Comparison of ENCODE assay signal across 16 cellular contexts in genomic region chr1:218718977-218719376, GRCh38.
"Had no signal": no experiment of that assay in that cellular context is flagged by ENCODE, and none has a peak within 500 bp of the region (broad histone marks: within the 10 kb centered on the region; RNA-seq: fewer than 3 reads in every experiment).

No MANE protein-coding gene starts in this region.

- H3K36me3 ChIP-seq: left lung, prostate gland, sigmoid colon, upper lobe of right lung had no signal

- H3K9me3 ChIP-seq: left lung, prostate gland, sigmoid colon, upper lobe of right lung had no signal

- H3K4me3 ChIP-seq: left lung, prostate gland, sigmoid colon, upper lobe of right lung had no signal

- H3K27me3 ChIP-seq: left lung, sigmoid colon, upper lobe of right lung had no signal

- DNase-seq: activated B cell treated with CpG ODN at 0.5 μM for 24 hours; activated CD4-positive, alpha-beta T cell treated with anti-CD3 and anti-CD28 coated beads, Interleukin-2, amount 10 ng/mL, durations not matched to agents 7 days and 5 days; activated CD8-positive, alpha-beta memory T cell treated with anti-CD3 and anti-CD28 coated beads for 24 hours; activated naive CD4-positive, alpha-beta T cell treated with anti-CD3 and anti-CD28 coated beads for 36 hours; activated T-cell treated with anti-CD3 and anti-CD28 coated beads for 4 hours; head of caudate nucleus; left lung; natural killer cell; occipital lobe; sigmoid colon; stimulated activated CD4-positive, alpha-beta T cell treated with anti-CD3 and anti-CD28 coated beads, Interleukin-2, amount 100 ng/mL, for 48 hours; stimulated activated naive CD8-positive, alpha-beta T cell treated with anti-CD3 and anti-CD28 coated beads, Interleukin-15, Interleukin-2, amounts not matched to agents 100 U/mL and 50 U/mL, for 24 hours; upper lobe of right lung had no signal

- H3K4me1 ChIP-seq: prostate gland, upper lobe of right lung had no signal

- ATAC-seq: activated T-helper 17 cell treated with anti-CD3 and anti-CD28 coated beads, Interleukin-2, amount 50 U/mL, for 72 hours; left lung; natural killer cell; SK-N-SH treated with all-trans-retinoic acid at 6 μM for 48 hours; stimulated activated naive CD8-positive, alpha-beta T cell treated with anti-CD3 and anti-CD28 coated beads, Interleukin-15, Interleukin-2, amounts not matched to agents 100 U/mL and 50 U/mL, for 24 hours; upper lobe of right lung had no signal

- H3K27ac ChIP-seq: left lung, prostate gland, sigmoid colon, upper lobe of right lung had no signal
